Comparison of ENCODE assay signal across 20 cellular contexts in genomic region chr4:87316961-87317360, GRCh38. TPM values are rescaled to one million over a fixed set of nuclear protein-coding genes. Genes with fewer than 3 reads are reported as not detected.
A peak's percentile ranks its signal among the peaks of the same experiment; 100 is the strongest.
DNase-seq lines count a peak whose midpoint lies in the region; ATAC-seq, FAIRE-seq and TF ChIP-seq lines count a peak whose summit lies in the region.
"Had no signal": no experiment of that assay in that cellular context is flagged by ENCODE, and none has a peak within 500 bp of the region (broad histone marks: within the 10 kb centered on the region; RNA-seq: fewer than 3 reads in every experiment).

No MANE protein-coding gene starts in this region.

- no peaks in the 10 kb centered on the region; a peak in 1 of 5 replicates for H3K27me3 ChIP-seq in K562 (ENCODE audit: control insufficient read depth in 2 of 2, insufficient read depth in 2 of 2, low read length in 2 of 2)
- H3K27me3 ChIP-seq: BE2C had no signal

- H3K9me3 ChIP-seq in A549 (no peaks in the 10 kb centered on the region), K562 (replicated peaks; ENCODE audit: control insufficient read depth, insufficient read depth, low read depth, low read length) (no peaks in the 10 kb centered on the region)
- H3K9me3 ChIP-seq: BE2C had no signal

- 90% methylated on average over 3 of the region's 3 CpGs for WGBS in A549 (ENCODE audit: missing lambda C conversion rate)
- 0% methylated on average over 3 of the region's 3 CpGs for WGBS in K562 (ENCODE audit: insufficient coverage, low coverage, missing lambda C conversion rate)

- POLR2A ChIA-PET in A549 (lab: Yijun Ruan, JAX) = no interaction called here
- POLR2A ChIA-PET in K562 (lab: Yijun Ruan, JAX) = interaction anchor here (0.7 kb wide), 1 partner anchor 24 kb away, joined by 4 read pairs; no protein-coding TSS in a partner anchor

- TF ChIP-seq POLR2A in A549 (IDR thresholded peaks at IDR 0.05; ENCODE audit: low read length) (no peak), K562 (conservative IDR thresholded peaks at IDR 0.05) (no peak)

- ATAC-seq in A549 (no peak), K562 (no peak)

- H3K27ac ChIP-seq in A549 = no peak overlapping the region
- no peak overlapping the region for H3K27ac ChIP-seq in K562 (ENCODE audit: extremely low read depth, low read depth, low read length)
- H3K27ac ChIP-seq: C4-2B had no signal

- intact Hi-C loops in K562 (cut with micrococcal nuclease) = no loop called here

- no peaks in the 10 kb centered on the region for H3K79me2 ChIP-seq in K562 (ENCODE audit: control insufficient read depth, insufficient read depth, low read length)

- BruUV-seq in K562 (replicated peaks; lab: Mats Ljungman, UMichigan) = no TSS peak

- no peak for TF ChIP-seq CTCF in A549 (IDR thresholded peaks at IDR 0.05)
- TF ChIP-seq CTCF in K562 (IDR thresholded peaks at IDR 0.05 in 2 of 3, conservative IDR thresholded peaks at IDR 0.05 in 1 of 3; ENCODE audit: insufficient read depth in 2 of 3, low read depth in 1 of 3, low read length in 3 of 3) = no peak
- TF ChIP-seq CTCF in fibroblast of villous mesenchyme (IDR thresholded peaks at IDR 0.05; ENCODE audit: insufficient read depth, low read depth, low read length) = no peak

- no peak for TF ChIP-seq EP300 in A549 (IDR thresholded peaks at IDR 0.05)
- TF ChIP-seq EP300 in K562 (IDR thresholded peaks at IDR 0.05; ENCODE audit: low read length) = no peak

- H3K4me1 ChIP-seq in A549 (peaks cover 16% of the 10 kb centered on the region), K562 (replicated peaks in 1 of 2; ENCODE audit: control insufficient read depth in 2 of 2, insufficient read depth in 2 of 2, low read length in 2 of 2) (no peaks in the 10 kb centered on the region)

- no peaks in the 10 kb centered on the region for H3K9me1 ChIP-seq in K562 (ENCODE audit: control insufficient read depth, insufficient read depth, low read length)

- FAIRE-seq in A549 (lab: Jason Lieb, UNC) = no peak
- no peak for FAIRE-seq in K562 (lab: Jason Lieb, UNC)
- FAIRE-seq: A204.1, D721Med, GM12892, GM19239 had no signal

- 0 out of 3 replicates have a peak overlapping the region, but pooled peaks have one; percentile 9 for H3K4me2 ChIP-seq in A549
- H3K4me2 ChIP-seq in K562 (ENCODE audit: insufficient read depth, low read length) = no peak overlapping the region

- no peaks in the 10 kb centered on the region for H4K20me1 ChIP-seq in K562 (replicated peaks; ENCODE audit: control insufficient read depth, insufficient read depth, low read length)

- no peak overlapping the region for H2AFZ ChIP-seq in K562 (ENCODE audit: low read depth, low read length)

- no peaks in the 10 kb centered on the region for H3K36me3 ChIP-seq in K562 (ENCODE audit: control insufficient read depth, insufficient read depth, low read length)

- TF ChIP-seq RAD21 in A549 (conservative IDR thresholded peaks at IDR 0.05 in 1 of 2, IDR thresholded peaks at IDR 0.05 in 1 of 2) (no peak), K562 (CRISPR knock-in tag; conservative IDR thresholded peaks at IDR 0.05 in 1 of 2, IDR thresholded peaks at IDR 0.05 in 1 of 2) (no peak)

- CTCF ChIA-PET in A549 (lab: Yijun Ruan, JAX) = no interaction called here
- CTCF ChIA-PET in K562 (lab: Yijun Ruan, JAX; ENCODE audit: low intra/inter-chr PET ratio) = no interaction called here

- H3K9ac ChIP-seq in K562 (ENCODE audit: insufficient read depth in 1 of 2, low read depth in 2 of 2, low read length in 2 of 2) = no peak overlapping the region

- DNase-seq in A549 (ENCODE audit: low read depth in 1 of 2, low spot score in 1 of 2) (no peak), LHCN-M2 (ENCODE audit: low read depth) (peak; percentile 13), K562 (ENCODE audit: extremely low read depth in 1 of 4, low spot score in 3 of 4) (no peak), fibroblast of villous mesenchyme (ENCODE audit: low read depth) (peak; percentile 17), SKM-1 treated with dmso at 0.1 percent for 144 hours (lab: John Stamatoyannopoulos, UW; ENCODE audit: unreplicated experiment) (no peak), NCI-H446 (lab: John Stamatoyannopoulos, UW) (no peak), D341Med (ENCODE audit: low spot score) (no peak)
- DNase-seq: CD4-positive, alpha-beta memory T cell; DMS153; DND-41; GDM1; GOT3; H9 had no signal

- H3K4me3 ChIP-seq in A549 (no peak overlapping the region), K562 (no peak overlapping the region), fibroblast of villous mesenchyme (ENCODE audit: low read depth, low read length) (no peak overlapping the region)

- in situ Hi-C loops in K562 (cut with MboI) = no loop called here

TF ChIP-seq in A549, 52 proteins besides CTCF, POLR2A, EP300 and RAD21 (continues in another document):
- no peak for TF ChIP-seq GATA3 (IDR thresholded peaks at IDR 0.05; ENCODE audit: borderline replicate concordance)
- TF ChIP-seq MYC (IDR thresholded peaks at IDR 0.05; ENCODE audit: borderline replicate concordance, low read length) = no peak
- TF ChIP-seq SREBF2 (IDR thresholded peaks at IDR 0.05) = no peak
- TF ChIP-seq NFE2L2 (conservative IDR thresholded peaks at IDR 0.05; ENCODE audit: low read length) = no peak
- no peak for TF ChIP-seq POLR2AphosphoS2 (conservative IDR thresholded peaks at IDR 0.05; ENCODE audit: low read length)
- no peak for TF ChIP-seq SMC3 (IDR thresholded peaks at IDR 0.05)
- no peak for TF ChIP-seq BCL3 (IDR thresholded peaks at IDR 0.05)
- no peak for TF ChIP-seq ZC3H11A (IDR thresholded peaks at IDR 0.05)
- TF ChIP-seq CHD2 (IDR thresholded peaks at IDR 0.05; ENCODE audit: low read length, partially characterized antibody) = no peak

TF ChIP-seq in K562, 482 proteins besides CTCF, POLR2A, EP300 and RAD21 (continues in another document):
- TF ChIP-seq IRF9 (tag; IDR thresholded peaks at IDR 0.05) (no peak), SMAD3 (CRISPR knock-in tag; conservative IDR thresholded peaks at IDR 0.05) (no peak), ATF3 (IDR thresholded peaks at IDR 0.05) (0 out of 2 replicates have a peak, but pooled peaks have one; percentile 18), ATF3 (CRISPR knock-in tag; conservative IDR thresholded peaks at IDR 0.05) (no peak), ZNF398 (CRISPR knock-in tag; IDR thresholded peaks at IDR 0.05) (no peak), ZNF785 (CRISPR knock-in tag; IDR thresholded peaks at IDR 0.05) (no peak)

RNA-seq across cellular contexts. Expression of gene HSD17B13, which starts 5.7 kb away (rescaled TPM):
- polyA plus RNA-seq in A549 (2011; rRNA removed) (0.29 and 0.30 TPM in 2 replicates), A549 (2017; fragmentation: RNase III; extraction: RNeasy Plus Mini Kit Qiagen cat#74134 plus additional on column Dnase treatment) (0.05 to 0.08 TPM in 2 of 3 replicates, not detected in the other), K562 (2011; rRNA removed) (0.36 and 0.57 TPM in 2 replicates), K562 (2014; fragmentation: Illumina TruSeq; extraction: Trizol) (0.14 and 0.31 TPM in 2 replicates), K562 (2014; fragmentation: Nextera tagmentation; extraction: Ambion mirVana) (under 1 TPM; 0.10 to 0.14 TPM), K562 (2014; rRNA removed) (0.22 and 0.33 TPM in 2 replicates)
- polyA plus RNA-seq in A549 (2012; cell fraction: cytosol; rRNA removed) = 0.01 and 0.03 TPM in 2 replicates
- 0.08 and 0.17 TPM in 2 replicates for polyA plus RNA-seq in A549 (2012; cell fraction: nucleus; rRNA removed)
- polyA minus RNA-seq in A549 (2011; rRNA and poly(A)+ RNA removed) = not detected in 2 replicates
- total RNA-seq in LHCN-M2 (2014; rRNA removed) (not detected in 2 replicates), K562 (2014; rRNA removed) (0.05 and 0.08 TPM in 2 replicates), K562 (2014; rRNA removed; fragmentation: Illumina TruSeq; extraction: Trizol) (0.29 and 0.35 TPM in 2 replicates), K562 (2015; rRNA removed; fragmentation: Illumina TruSeq; extraction: Trizol) (0.15 and 0.29 TPM in 2 replicates), K562 (2021) (0.18 and 0.20 TPM in 2 replicates), fibroblast of villous mesenchyme (under 0.01 TPM in 1 of 2 replicates, not detected in the other)
- not detected for polyA plus RNA-seq in LHCN-M2 (2012)
- total RNA-seq in K562 (2011; cell fraction: chromatin; rRNA removed; ENCODE audit: low replicate concordance) = 0.30 and 0.99 TPM in 2 replicates
- 0.17 and 0.26 TPM in 2 replicates for total RNA-seq in K562 (2011; cell fraction: nucleolus; rRNA removed)
- 0.73 and 0.76 TPM in 2 replicates for total RNA-seq in K562 (2011; cell fraction: nucleoplasm; rRNA removed)
- 0.06 and 0.22 TPM in 2 replicates for polyA plus RNA-seq in K562 (2011; cell fraction: cytosol; rRNA removed)
- polyA plus RNA-seq in K562 (2011; cell fraction: nucleus; rRNA removed) = 0.26 and 0.58 TPM in 2 replicates
- 0.07 and 0.19 TPM in 2 replicates for polyA plus RNA-seq in K562 (2012)
- polyA minus RNA-seq in K562 (2011; rRNA and poly(A)+ RNA removed) = 0.49 and 0.60 TPM in 2 replicates
- polyA minus RNA-seq in K562 (2011; cell fraction: cytosol; rRNA and poly(A)+ RNA removed) = not detected in 2 replicates
- 0.27 and 0.33 TPM in 2 replicates for polyA minus RNA-seq in K562 (2011; cell fraction: nucleus; rRNA and poly(A)+ RNA removed)
- total RNA-seq: H9, HT-29 had no signal

Comparison
In these comparisons a context has a peak if more than half of its experiments do, and no peak if none do; other contexts are left out.
1. DNase-seq: peak in LHCN-M2 (single experiment) and fibroblast of villous mesenchyme (single experiment); none in A549 (0 of 2), K562 (0 of 4), SKM-1 treated with dmso at 0.1 percent for 144 hours (single experiment), NCI-H446 (0 of 2) and D341Med (single experiment).